ENCODE assay signal across 1 cellular context in genomic region chr6:156717542-156717941, GRCh38.
TF ChIP-seq lines count a peak whose summit lies in the region.

No MANE protein-coding gene starts in this region.

TF ChIP-seq in K562, 482 proteins besides CTCF, POLR2A, EP300 and RAD21 (continued from another document and continues in another):
- TF ChIP-seq ETV6 (IDR thresholded peaks at IDR 0.05; ENCODE audit: borderline replicate concordance in 1 of 2, low read depth in 2 of 2, low read length in 1 of 2) (no peak), ETV6 (CRISPR knock-in tag; IDR thresholded peaks at IDR 0.05; ENCODE audit: borderline replicate concordance) (no peak), ATF3 (IDR thresholded peaks at IDR 0.05) (peak; percentile 19; the same call in 1 of the 2 replicates), ATF3 (CRISPR knock-in tag; conservative IDR thresholded peaks at IDR 0.05) (no peak), TBP (optimal IDR thresholded peaks at IDR 0.05; ENCODE audit: low read depth, low read length) (no peak), ZNF277 (CRISPR knock-in tag; IDR thresholded peaks at IDR 0.05; ENCODE audit: borderline replicate concordance) (no peak), MXD1 (CRISPR knock-in tag; IDR thresholded peaks at IDR 0.05; ENCODE audit: borderline replicate concordance, poor library complexity, severe bottlenecking) (no peak), MEIS2 (IDR thresholded peaks at IDR 0.05; ENCODE audit: partially characterized antibody) (peak; percentile 20), ZMIZ1 (IDR thresholded peaks at IDR 0.05; ENCODE audit: low read depth in 2 of 2, low read length in 2 of 2) (no peak), CAMTA2 (CRISPR knock-in tag; conservative IDR thresholded peaks at IDR 0.05) (no peak), ZNF507 (tag; conservative IDR thresholded peaks at IDR 0.05) (no peak), VEZF1 (CRISPR knock-in tag; IDR thresholded peaks at IDR 0.05) (no peak), FOXM1 (IDR thresholded peaks at IDR 0.05; ENCODE audit: low read depth) (no peak), FOXM1 (CRISPR knock-in tag; IDR thresholded peaks at IDR 0.05; ENCODE audit: low read depth) (no peak), SNIP1 (IDR thresholded peaks at IDR 0.05; ENCODE audit: low read depth) (no peak), RBM25 (IDR thresholded peaks at IDR 0.05; ENCODE audit: low read depth, low read length, severe bottlenecking) (no peak), ZBTB5 (IDR thresholded peaks at IDR 0.05) (no peak), ZNF592 (IDR thresholded peaks at IDR 0.05) (no peak), ZBTB40 (IDR thresholded peaks at IDR 0.05) (0 out of 2 replicates have a peak, but pooled peaks have one; percentile 7), ZBTB40 (CRISPR knock-in tag; IDR thresholded peaks at IDR 0.05) (no peak), GABPB1 (CRISPR knock-in tag; IDR thresholded peaks at IDR 0.05) (no peak), POU5F1 (IDR thresholded peaks at IDR 0.05; ENCODE audit: borderline replicate concordance, low read depth, low read length, partially characterized antibody) (no peak), FOXK2 (conservative IDR thresholded peaks at IDR 0.05 in 1 of 2, IDR thresholded peaks at IDR 0.05 in 1 of 2; ENCODE audit: low read depth in 2 of 2) (peak; percentile 77 to 84; a peak in 3 of 4 replicates), SOX6 (IDR thresholded peaks at IDR 0.05) (0 out of 2 replicates have a peak, but pooled peaks have one; percentile 16), PHF20 (IDR thresholded peaks at IDR 0.05; ENCODE audit: partially characterized antibody) (no peak), C11orf30 (IDR thresholded peaks at IDR 0.05; ENCODE audit: low read depth) (peak; percentile 33; the same call in 1 of the 2 replicates), ZC3H11A (IDR thresholded peaks at IDR 0.05; ENCODE audit: low read depth, low read length) (no peak), POLR3A (IDR thresholded peaks at IDR 0.05; ENCODE audit: borderline replicate concordance, extremely low read depth, insufficient read depth, insufficient read length) (no peak), TARDBP (IDR thresholded peaks at IDR 0.05) (no peak), JUND (IDR thresholded peaks at IDR 0.05; ENCODE audit: borderline replicate concordance, low read depth, low read length) (peak; percentile 17; the same call in 1 of the 2 replicates), JUND (tag; IDR thresholded peaks at IDR 0.05; ENCODE audit: borderline replicate concordance, low read depth, low read length) (no peak), SIN3B (IDR thresholded peaks at IDR 0.05; ENCODE audit: low read depth) (no peak), ZNF384 (IDR thresholded peaks at IDR 0.05; ENCODE audit: low read depth, low read length) (peak; percentile 94), RBFOX2 (IDR thresholded peaks at IDR 0.05; ENCODE audit: low read depth, low read length) (no peak), ZNF316 (IDR thresholded peaks at IDR 0.05) (peak; percentile 60)
